ENCODE assay signal across 9 cellular contexts in genomic region chr12:105974738-105975137, GRCh38.
"Had no signal": no experiment of that assay in that cellular context is flagged by ENCODE, and none has a peak within 500 bp of the region (broad histone marks: within the 10 kb centered on the region; RNA-seq: fewer than 3 reads in every experiment).

No MANE protein-coding gene starts in this region.

- H3K27ac ChIP-seq: HL-60 had no signal

- FAIRE-seq: H1, H54, HepG2, K562 had no signal

- H3K4me3 ChIP-seq: GM23338, K562 had no signal

- ATAC-seq: GM23338, HepG2, K562 had no signal

- H2AFZ ChIP-seq: GM23338 had no signal

- H3K4me2 ChIP-seq: GM23338 had no signal

- DNase-seq: H9, HCEC 1CT, KG1 had no signal
